ENCODE assay signal across 17 cellular contexts in genomic region chr6:17470209-17470952, GRCh38.
DNase-seq lines count a peak whose midpoint lies in the region; ATAC-seq and TF ChIP-seq lines count a peak whose summit lies in the region.
"Had no signal": no experiment of that assay in that cellular context is flagged by ENCODE, and none has a peak within 500 bp of the region (broad histone marks: within the 10 kb centered on the region; RNA-seq: fewer than 3 reads in every experiment).

No MANE protein-coding gene starts in this region.

- peak; percentile 16 for DNase-seq in AG08395 (ENCODE audit: low spot score)
- DNase-seq in cerebellum (ENCODE audit: low spot score), result peak; percentile 24
- DNase-seq in osteocyte (ENCODE audit: extremely low spot score, unreplicated experiment), result peak; percentile 15
- DNase-seq in ACHN, result no peak
- DNase-seq in progenitor cell of endocrine pancreas (ENCODE audit: low spot score, unreplicated experiment), result no peak
- no peak for DNase-seq in HT-29 (ENCODE audit: low spot score)
- DNase-seq in neuronal stem cell (ENCODE audit: low spot score), result no peak
- DNase-seq: activated CD8-positive, alpha-beta T cell treated with anti-CD3 and anti-CD28 coated beads, Interleukin-2, amount 10 ng/mL, durations not matched to agents 7 days and 5 days; Calu3; effector memory CD8-positive, alpha-beta T cell; heart left ventricle; left cardiac atrium; naive B cell; NCI-H1048; right cardiac atrium; stimulated activated naive CD8-positive, alpha-beta T cell treated with anti-CD3 and anti-CD28 coated beads, Interleukin-15, Interleukin-2, amounts not matched to agents 100 U/mL and 50 U/mL, for 24 hours had no signal

- H3K23ac ChIP-seq in neuronal stem cell (ENCODE audit: low read depth, low read length, poor library complexity), result no peak overlapping the region

- H3K4me2 ChIP-seq in neuronal stem cell (ENCODE audit: insufficient read depth, low read length, poor library complexity, severe bottlenecking), result no peak overlapping the region

- H3K14ac ChIP-seq in neuronal stem cell (ENCODE audit: low read length), result no peak overlapping the region

- in situ Hi-C loops in ACHN (cut with HindIII; ENCODE audit: low pct_ligation_motif_present, low pct_unique_long_range_greater_than_20kb, low sequenced_read_pairs), result no loop called here

- no peaks in the 10 kb centered on the region for H3K79me1 ChIP-seq in neuronal stem cell (ENCODE audit: low read depth, low read length)

- no peak overlapping the region for H3K18ac ChIP-seq in neuronal stem cell (ENCODE audit: low read length)

- no peak overlapping the region for H2BK120ac ChIP-seq in neuronal stem cell (ENCODE audit: low read depth, low read length)

- H4K8ac ChIP-seq in neuronal stem cell (ENCODE audit: low read depth, low read length), result no peak overlapping the region

- no peak overlapping the region for H3K9ac ChIP-seq in neuronal stem cell (ENCODE audit: low read depth, low read length, poor library complexity)

- no peak overlapping the region for H2BK15ac ChIP-seq in neuronal stem cell (ENCODE audit: low read length)

- no peaks in the 10 kb centered on the region for H3K27me3 Mint-ChIP-seq in osteocyte (ENCODE audit: unreplicated experiment)
- H3K27me3 Mint-ChIP-seq in progenitor cell of endocrine pancreas, result no peaks in the 10 kb centered on the region

- H3K4me3 Mint-ChIP-seq in osteocyte (ENCODE audit: unreplicated experiment), result no peak overlapping the region
- no peak overlapping the region for H3K4me3 Mint-ChIP-seq in progenitor cell of endocrine pancreas (ENCODE audit: low read depth)
- H3K4me3 Mint-ChIP-seq: activated CD8-positive, alpha-beta T cell treated with anti-CD3 and anti-CD28 coated beads, Interleukin-2, amount 10 ng/mL, durations not matched to agents 7 days and 5 days; effector memory CD8-positive, alpha-beta T cell; naive B cell had no signal

- no peaks in the 10 kb centered on the region for H3K27me3 ChIP-seq in neuronal stem cell (ENCODE audit: control insufficient read depth in 3 of 3, insufficient read depth in 3 of 3, low read depth in 1 of 3, low read length in 3 of 3)
- H3K27me3 ChIP-seq: heart left ventricle had no signal

- no peak overlapping the region for H2BK12ac ChIP-seq in neuronal stem cell (ENCODE audit: low read length)

- no peak overlapping the region for H4K91ac ChIP-seq in neuronal stem cell (ENCODE audit: low read depth, low read length, poor library complexity)

- no peak overlapping the region for H2AK5ac ChIP-seq in neuronal stem cell (ENCODE audit: low read depth, low read length)

- H3K27ac Mint-ChIP-seq in osteocyte (ENCODE audit: unreplicated experiment) (no peak overlapping the region), progenitor cell of endocrine pancreas (no peak overlapping the region)
- H3K27ac Mint-ChIP-seq: activated CD8-positive, alpha-beta T cell treated with anti-CD3 and anti-CD28 coated beads, Interleukin-2, amount 10 ng/mL, durations not matched to agents 7 days and 5 days; effector memory CD8-positive, alpha-beta T cell; naive B cell had no signal

- H2AFZ ChIP-seq in neuronal stem cell (ENCODE audit: low read length), result no peak overlapping the region

- H3K9me3 ChIP-seq in neuronal stem cell (replicated peaks in 1 of 2; ENCODE audit: control insufficient read depth in 2 of 2, insufficient read depth in 1 of 2, low read depth in 1 of 2, low read length in 2 of 2), result no peaks in the 10 kb centered on the region
- H3K9me3 ChIP-seq: heart left ventricle had no signal

- H3K36me3 ChIP-seq in neuronal stem cell (replicated peaks in 1 of 2; ENCODE audit: control insufficient read depth in 2 of 2, insufficient read depth in 2 of 2, low read length in 2 of 2), result peaks cover 6 to 17% of the 10 kb centered on the region in 2 donors

- H3K4me1 Mint-ChIP-seq in osteocyte (ENCODE audit: unreplicated experiment) (peaks cover 30% of the 10 kb centered on the region), progenitor cell of endocrine pancreas (ENCODE audit: low read depth) (peaks cover 19% of the 10 kb centered on the region)
- H3K4me1 Mint-ChIP-seq: naive B cell had no signal

- H3K36me3 Mint-ChIP-seq in osteocyte (ENCODE audit: unreplicated experiment), result peaks cover 37% of the 10 kb centered on the region
- H3K36me3 Mint-ChIP-seq in progenitor cell of endocrine pancreas (ENCODE audit: insufficient read depth), result peaks cover 15% of the 10 kb centered on the region
- H3K36me3 Mint-ChIP-seq: naive B cell had no signal

- no peak overlapping the region for H3K27ac ChIP-seq in neuronal stem cell (replicated peaks; ENCODE audit: low read length)

- WGBS in neuronal stem cell (ENCODE audit: extremely low coverage in 2 of 2, insufficient read length in 2 of 2, insufficient replicate concordance in 1 of 2), 2 donors, result no CpG with 5 or more reads among the region's 2 CpGs

- H3K4me3 ChIP-seq in neuronal stem cell (ENCODE audit: low read length in 2 of 2), result no peak overlapping the region
- H3K4me3 ChIP-seq: heart left ventricle had no signal

- peak; percentile 50 for ATAC-seq in HG02610 (IDR thresholded peaks at IDR 0.05; ENCODE audit: unreplicated experiment)
- ATAC-seq: activated CD8-positive, alpha-beta T cell treated with anti-CD3 and anti-CD28 coated beads, Interleukin-2, amount 10 ng/mL, durations not matched to agents 7 days and 5 days; effector memory CD8-positive, alpha-beta T cell; heart left ventricle; stimulated activated naive CD8-positive, alpha-beta T cell treated with anti-CD3 and anti-CD28 coated beads, Interleukin-15, Interleukin-2, amounts not matched to agents 100 U/mL and 50 U/mL, for 24 hours had no signal

- H3K4ac ChIP-seq in neuronal stem cell (ENCODE audit: low read length), result no peak overlapping the region

- TF ChIP-seq CTCF in osteocyte (IDR thresholded peaks at IDR 0.05) (no peak), progenitor cell of endocrine pancreas (IDR thresholded peaks at IDR 0.05; ENCODE audit: unreplicated experiment) (no peak)

- H3K9me3 Mint-ChIP-seq in osteocyte (ENCODE audit: unreplicated experiment), result no peaks in the 10 kb centered on the region
- no peaks in the 10 kb centered on the region for H3K9me3 Mint-ChIP-seq in progenitor cell of endocrine pancreas (ENCODE audit: low read depth)
- H3K9me3 Mint-ChIP-seq: effector memory CD8-positive, alpha-beta T cell; naive B cell had no signal

- no peak overlapping the region for H2BK5ac ChIP-seq in neuronal stem cell (ENCODE audit: low read length)

- peaks cover 0 to 7% of the 10 kb centered on the region in 2 donors for H3K4me1 ChIP-seq in neuronal stem cell (ENCODE audit: control insufficient read depth in 2 of 2, insufficient read depth in 1 of 2, low read depth in 1 of 2, low read length in 2 of 2)

Comparison
In these comparisons a context has a peak if more than half of its experiments do, and no peak if none do; other contexts are left out.
1. DNase-seq: peak in AG08395 (single experiment), cerebellum (single experiment) and osteocyte (single experiment); none in ACHN (single experiment), progenitor cell of endocrine pancreas (single experiment), HT-29 (single experiment) and neuronal stem cell (single experiment).